In genomic region chr6:42451146-42451594, GRCh38 we compare ENCODE assay signal across 8 cellular contexts. TPM values are rescaled to one million over a fixed set of nuclear protein-coding genes. Genes with fewer than 3 reads are reported as not detected.
A peak's percentile ranks its signal among the peaks of the same experiment; 100 is the strongest.
DNase-seq lines count a peak whose midpoint lies in the region; ATAC-seq and TF ChIP-seq lines count a peak whose summit lies in the region.

No MANE protein-coding gene starts in this region.

- CTCF ChIA-PET in Calu3 (lab: Charles Lee) = interaction anchor here (0.6 kb wide), 1 partner anchor 90 kb away, joined by 6 read pairs; no protein-coding TSS in a partner anchor

- H3K36me3 Mint-ChIP-seq in Calu3 (ENCODE audit: insufficient read depth, unreplicated experiment) = peaks cover 36% of the 10 kb centered on the region
- peaks cover 0 to 57% of the 10 kb centered on the region in 2 donors for H3K36me3 Mint-ChIP-seq in activated naive CD4-positive, alpha-beta T cell treated with anti-CD3 and anti-CD28 coated beads, Interleukin-2, amount 50 U/mL, for 72 hours

- H3K4me3 Mint-ChIP-seq in Calu3 (ENCODE audit: low read depth, unreplicated experiment) = peak overlapping the region; percentile 98

- peaks cover 20% of the 10 kb centered on the region for H3K4me1 Mint-ChIP-seq in Calu3 (ENCODE audit: low read depth, unreplicated experiment)

- peak overlapping the region; percentile 92 for H3K27ac ChIP-seq in suprapubic skin

- H3K4me1 ChIP-seq in Loucy (ENCODE audit: insufficient read depth, low read length, poor library complexity, severe bottlenecking) = peaks cover 44% of the 10 kb centered on the region
- peaks cover 47% of the 10 kb centered on the region for H3K4me1 ChIP-seq in suprapubic skin

- H3K27me3 ChIP-seq in Loucy (ENCODE audit: insufficient read depth, low read length, poor library complexity, severe bottlenecking) = no peaks in the 10 kb centered on the region
- no peaks in the 10 kb centered on the region for H3K27me3 ChIP-seq in suprapubic skin

- BruUV-seq in Calu3 (replicated peaks; lab: Mats Ljungman, UMichigan) = no TSS peak

- H4K20me1 ChIP-seq in Loucy (ENCODE audit: insufficient read depth, low read length, poor library complexity, severe bottlenecking) = peaks cover 25% of the 10 kb centered on the region

- H2AFZ ChIP-seq in Loucy (ENCODE audit: low read length) = peak overlapping the region; percentile 90

- no peak for DNase-seq in Calu3
- DNase-seq in activated naive CD4-positive, alpha-beta T cell treated with anti-CD3 and anti-CD28 coated beads, Interleukin-2, amount 50 U/mL, for 72 hours (ENCODE audit: low spot score in 2 of 2) = peak in 1 of 2 donors; percentile 17
- DNase-seq in iris pigment epithelial cell (ENCODE audit: low read depth) = peak; percentile 46
- peak in 1 of 2 donors; percentile 67 for DNase-seq in suprapubic skin (ENCODE audit: low spot score in 2 of 2)
- no peak for DNase-seq in omental fat pad (ENCODE audit: low spot score)

- no peak for TF ChIP-seq EP300 in suprapubic skin (IDR thresholded peaks at IDR 0.05)

- intact Hi-C loops in Calu3 (cut with micrococcal nuclease; ENCODE audit: unreplicated experiment) = loop anchor here (5.0 to 10.0 kb wide), 3 partner anchors 81 to 196 kb away; no protein-coding TSS in a partner anchor

- WGBS in suprapubic skin = 1% methylated on average over 11 of the region's 14 CpGs

- H3K27me3 Mint-ChIP-seq in Calu3 (ENCODE audit: unreplicated experiment) = peaks cover 46% of the 10 kb centered on the region

- no peaks in the 10 kb centered on the region for H3K9me2 ChIP-seq in Loucy (replicated peaks; ENCODE audit: low read depth, low read length)

- no peaks in the 10 kb centered on the region for H3K9me3 Mint-ChIP-seq in Calu3 (ENCODE audit: low read depth, unreplicated experiment)
- no peaks in the 10 kb centered on the region for H3K9me3 Mint-ChIP-seq in activated naive CD4-positive, alpha-beta T cell treated with anti-CD3 and anti-CD28 coated beads, Interleukin-2, amount 50 U/mL, for 72 hours

- ATAC-seq in activated naive CD4-positive, alpha-beta T cell treated with anti-CD3 and anti-CD28 coated beads, Interleukin-2, amount 50 U/mL, for 72 hours = peak in 1 of 2 donors; percentile 6
- ATAC-seq in GM19035 (IDR thresholded peaks at IDR 0.05; ENCODE audit: unreplicated experiment) = no peak
- no peak for ATAC-seq in GM18517 (IDR thresholded peaks at IDR 0.05; ENCODE audit: unreplicated experiment)
- no peak for ATAC-seq in omental fat pad (ENCODE audit: low FRiP score)

- H3K4me2 ChIP-seq in Loucy (ENCODE audit: low read depth, low read length, poor library complexity, severe bottlenecking) = peak overlapping the region; percentile 86

- no peaks in the 10 kb centered on the region for H3K36me3 ChIP-seq in Loucy (ENCODE audit: insufficient read depth, low read length)
- no peaks in the 10 kb centered on the region for H3K36me3 ChIP-seq in suprapubic skin

- no peaks in the 10 kb centered on the region for H3F3A ChIP-seq in Loucy (ENCODE audit: low read depth)

- peaks cover 53% of the 10 kb centered on the region for H3K79me2 ChIP-seq in Loucy (ENCODE audit: insufficient read depth, low read length)

- peak overlapping the region; percentile 93 for H3K9ac ChIP-seq in Loucy (ENCODE audit: low read depth, low read length, poor library complexity, severe bottlenecking)

- H3K4me3 ChIP-seq in Loucy (ENCODE audit: low read length, poor library complexity, severe bottlenecking) = peak overlapping the region; percentile 83
- H3K4me3 ChIP-seq in suprapubic skin = peak overlapping the region; percentile 66

- no peak for TF ChIP-seq POLR2A in suprapubic skin (IDR thresholded peaks at IDR 0.05)

- TF ChIP-seq CTCF in Calu3 (IDR thresholded peaks at IDR 0.05; ENCODE audit: unreplicated experiment) (no peak), Loucy (conservative IDR thresholded peaks at IDR 0.05; ENCODE audit: low read length) (no peak), suprapubic skin (IDR thresholded peaks at IDR 0.05) (no peak), omental fat pad (IDR thresholded peaks at IDR 0.05) (no peak)

- H3K9me3 ChIP-seq in Loucy (ENCODE audit: insufficient read depth, low read depth, low read length) (no peaks in the 10 kb centered on the region), suprapubic skin (no peaks in the 10 kb centered on the region)

- H3K27ac Mint-ChIP-seq in Calu3 (ENCODE audit: unreplicated experiment) = no peak overlapping the region
- H3K27ac Mint-ChIP-seq in activated naive CD4-positive, alpha-beta T cell treated with anti-CD3 and anti-CD28 coated beads, Interleukin-2, amount 50 U/mL, for 72 hours = peak overlapping the region; percentile 85 to 91

RNA-seq across cellular contexts. Expression of gene TRERF1, which starts 0.6 kb away (rescaled TPM):
- total RNA-seq in Calu3 (2022) = 0.81 and 1.4 TPM in 2 replicates
- total RNA-seq in activated naive CD4-positive, alpha-beta T cell treated with anti-CD3 and anti-CD28 coated beads, Interleukin-2, amount 50 U/mL, for 72 hours = 10 to 100 TPM in 1 of 2 donors, 1 to 10 TPM in 1; 3.8 to 28.2 TPM
- total RNA-seq in suprapubic skin = 10 to 100 TPM; 14.7 to 22.0 (median 19.0) TPM
- total RNA-seq in omental fat pad = 10 to 100 TPM in 1 of 4 donors, 1 to 10 TPM in 3; 2.0 to 10.2 (median 2.6) TPM
